ENCODE assay signal across 9 cellular contexts in genomic region chr3:149120051-149120972, GRCh38. TPM values are rescaled to one million over a fixed set of nuclear protein-coding genes. Genes with fewer than 3 reads are reported as not detected.
DNase-seq lines count a peak whose midpoint lies in the region; ATAC-seq, FAIRE-seq and TF ChIP-seq lines count a peak whose summit lies in the region.
"Had no signal": no experiment of that assay in that cellular context is flagged by ENCODE, and none has a peak within 500 bp of the region (broad histone marks: within the 10 kb centered on the region; RNA-seq: fewer than 3 reads in every experiment).

No MANE protein-coding gene starts in this region.

- no peaks in the 10 kb centered on the region for H3K36me3 ChIP-seq in CD4-positive, alpha-beta memory T cell (ENCODE audit: insufficient read depth, low read length)
- no peaks in the 10 kb centered on the region for H3K36me3 ChIP-seq in bronchial epithelial cell (ENCODE audit: control insufficient read depth, insufficient read depth, low read length)
- H3K36me3 ChIP-seq: SJSA1 had no signal

- H3K27ac ChIP-seq in CD4-positive, alpha-beta memory T cell (ENCODE audit: low read depth, low read length): no peak overlapping the region
- H3K27ac ChIP-seq: SJSA1 had no signal

- no peaks in the 10 kb centered on the region for H3K27me3 ChIP-seq in CD4-positive, alpha-beta memory T cell (ENCODE audit: insufficient read depth, low read length)
- H3K27me3 ChIP-seq in bronchial epithelial cell (ENCODE audit: control insufficient read depth, insufficient read depth, low read length): no peaks in the 10 kb centered on the region
- H3K27me3 ChIP-seq: SJSA1 had no signal

- CTCF ChIA-PET in CD4-positive, alpha-beta memory T cell (lab: Charles Lee; ENCODE audit: partially characterized antibody): interaction anchor here (0.8 to 8.3 kb wide), 45 partner anchors 9 to 688 kb away, joined by 3 to 154 read pairs (median 4); partner anchors contain the start of genes COMMD2, HPS3 and TM4SF18

- H3K4me1 ChIP-seq in CD4-positive, alpha-beta memory T cell (ENCODE audit: insufficient read depth, low read length): no peaks in the 10 kb centered on the region
- H3K4me1 ChIP-seq: SJSA1 had no signal

- no peak overlapping the region for H3K27ac Mint-ChIP-seq in CD4-positive, alpha-beta memory T cell
- peak overlapping the region; percentile 23 for H3K27ac Mint-ChIP-seq in type B pancreatic cell

- peaks cover 3 to 8% of the 10 kb centered on the region in 2 donors for H3K27me3 Mint-ChIP-seq in CD4-positive, alpha-beta memory T cell
- H3K27me3 Mint-ChIP-seq in type B pancreatic cell: no peaks in the 10 kb centered on the region

- POLR2A ChIA-PET in CD4-positive, alpha-beta memory T cell (lab: Charles Lee; ENCODE audit: partially characterized antibody): interaction anchor here (0.9 to 1.3 kb wide), 3 partner anchors 9 to 157 kb away, joined by 3 to 7 read pairs (median 5); partner anchors contain the start of gene HPS3

- H3K9me3 Mint-ChIP-seq in CD4-positive, alpha-beta memory T cell: no peaks in the 10 kb centered on the region
- H3K9me3 Mint-ChIP-seq in type B pancreatic cell: no peaks in the 10 kb centered on the region

- H3K4me3 ChIP-seq in CD4-positive, alpha-beta memory T cell (ENCODE audit: low read length in 2 of 2): no peak overlapping the region
- H3K4me3 ChIP-seq in bronchial epithelial cell (ENCODE audit: low read depth, low read length): no peak overlapping the region
- H3K4me3 ChIP-seq: SJSA1 had no signal

- intact Hi-C loops in CD4-positive, alpha-beta memory T cell (cut with micrococcal nuclease): loop anchor here (1.0 to 5.0 kb wide), 7 partner anchors 153 to 688 kb away; partner anchors contain the start of gene COMMD2
- intact Hi-C loops in left colon (cut with DNase I, micrococcal nuclease): loop anchor here in 1 of 2 donors (2.0 kb wide), 1 partner anchor 152 kb away; no protein-coding TSS in a partner anchor

- H3K4me3 Mint-ChIP-seq in CD4-positive, alpha-beta memory T cell: no peak overlapping the region
- no peak overlapping the region for H3K4me3 Mint-ChIP-seq in type B pancreatic cell

- FAIRE-seq in bronchial epithelial cell (lab: Jason Lieb, UNC): no peak

- ATAC-seq in GM19043 (IDR thresholded peaks at IDR 0.05; ENCODE audit: low read depth, unreplicated experiment) (peak; percentile 75), left colon (peak; percentile 66), GM18873 (IDR thresholded peaks at IDR 0.05; ENCODE audit: low FRiP score, unreplicated experiment) (no peak)

- TF ChIP-seq CTCF in bronchial epithelial cell (IDR thresholded peaks at IDR 0.05; ENCODE audit: insufficient read depth, low read length, severe bottlenecking) (peak; percentile 38), type B pancreatic cell (conservative IDR thresholded peaks at IDR 0.05) (peak; percentile 80)

- no peaks in the 10 kb centered on the region for H3K9me3 ChIP-seq in CD4-positive, alpha-beta memory T cell (ENCODE audit: control insufficient read depth in 1 of 2, low read length in 2 of 2)
- H3K9me3 ChIP-seq: SJSA1 had no signal

- H3K4me1 Mint-ChIP-seq in CD4-positive, alpha-beta memory T cell: peaks cover 0 to 3% (median 2%) of the 10 kb centered on the region in 4 donors
- H3K4me1 Mint-ChIP-seq in type B pancreatic cell (ENCODE audit: unreplicated experiment): peaks cover 5% of the 10 kb centered on the region

- peak in 4 of 5 donors; percentile 49 to 54 (median 51) for DNase-seq in CD4-positive, alpha-beta memory T cell
- DNase-seq in HuH-7.5 (ENCODE audit: low spot score) (peak; percentile 43), NOMO-1 treated with DMSO at 0.1 percent for 48 hours (lab: John Stamatoyannopoulos, UW; ENCODE audit: unreplicated experiment) (peak; percentile 74), bronchial epithelial cell (ENCODE audit: low read depth) (peak; percentile 67), left colon (no peak), type B pancreatic cell (ENCODE audit: extremely low spot score, unreplicated experiment) (no peak)

- no peaks in the 10 kb centered on the region for H3K36me3 Mint-ChIP-seq in CD4-positive, alpha-beta memory T cell
- no peaks in the 10 kb centered on the region for H3K36me3 Mint-ChIP-seq in type B pancreatic cell

RNA-seq across cellular contexts. Expression of gene HPS3, which starts 9.1 kb away (rescaled TPM):
- 10 to 100 TPM; 32.5 to 33.0 TPM for total RNA-seq in CD4-positive, alpha-beta memory T cell
- polyA plus RNA-seq in CD4-positive, alpha-beta memory T cell: 10 to 100 TPM; 29.5 to 45.1 TPM
- total RNA-seq in bronchial epithelial cell (7.8 and 8.2 TPM in 2 replicates), left colon (10 to 100 TPM; 15.0 to 18.1 TPM), type B pancreatic cell (ENCODE audit: low replicate concordance) (18.2 and 24.8 TPM in 2 replicates)

RNA-seq across cellular contexts. Expression of gene HLTF, which starts 34.0 kb away (rescaled TPM):
- 10 to 100 TPM; 20.0 to 22.8 TPM for total RNA-seq in CD4-positive, alpha-beta memory T cell
- polyA plus RNA-seq in CD4-positive, alpha-beta memory T cell: 10 to 100 TPM; 15.0 to 17.1 TPM
- 12.3 and 12.9 TPM in 2 replicates for total RNA-seq in bronchial epithelial cell
- total RNA-seq in left colon: 10 to 100 TPM; 10.5 to 10.8 TPM
- total RNA-seq in type B pancreatic cell (ENCODE audit: low replicate concordance): 29.7 and 49.9 TPM in 2 replicates

Comparison
In these comparisons a context has a peak if more than half of its experiments do, and no peak if none do; other contexts are left out.
1. DNase-seq: peak in CD4-positive, alpha-beta memory T cell (4 of 5), HuH-7.5 (single experiment), NOMO-1 treated with DMSO at 0.1 percent for 48 hours (single experiment) and bronchial epithelial cell (single experiment); none in left colon (0 of 2) and type B pancreatic cell (single experiment).